ENCODE assay signal across 1 cellular context in the genomic region with DNA sequence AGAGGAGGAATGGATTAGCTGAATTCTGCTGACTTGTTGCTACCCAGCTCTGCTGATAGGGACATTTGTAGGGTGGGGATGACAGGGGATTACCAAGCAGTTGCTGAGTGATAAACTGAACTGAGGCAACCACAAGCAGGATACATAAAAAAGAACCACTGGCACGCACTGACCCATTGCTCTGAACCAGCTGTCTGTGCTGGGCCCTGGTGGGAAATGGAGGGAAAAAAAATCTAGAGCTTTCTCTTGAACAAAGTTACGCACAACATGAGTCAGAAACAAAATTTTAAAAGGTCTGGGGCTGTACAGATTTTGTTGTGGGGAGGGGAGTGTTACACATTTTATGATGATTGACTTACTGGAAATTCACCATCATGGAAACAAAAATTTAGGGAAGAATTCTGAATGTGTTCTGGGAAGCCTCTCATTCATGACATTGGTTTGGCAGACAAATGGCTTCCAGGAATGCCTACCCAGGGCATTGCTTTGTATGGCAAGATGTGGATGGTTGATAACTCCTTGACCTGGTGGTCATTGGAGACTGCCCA.
TF ChIP-seq lines count a peak whose summit lies in the region.

No MANE protein-coding gene starts in this region.

TF ChIP-seq in K562, 482 proteins besides CTCF, POLR2A, EP300 and RAD21 (continued from another document):
- TF ChIP-seq, protein P1, sequence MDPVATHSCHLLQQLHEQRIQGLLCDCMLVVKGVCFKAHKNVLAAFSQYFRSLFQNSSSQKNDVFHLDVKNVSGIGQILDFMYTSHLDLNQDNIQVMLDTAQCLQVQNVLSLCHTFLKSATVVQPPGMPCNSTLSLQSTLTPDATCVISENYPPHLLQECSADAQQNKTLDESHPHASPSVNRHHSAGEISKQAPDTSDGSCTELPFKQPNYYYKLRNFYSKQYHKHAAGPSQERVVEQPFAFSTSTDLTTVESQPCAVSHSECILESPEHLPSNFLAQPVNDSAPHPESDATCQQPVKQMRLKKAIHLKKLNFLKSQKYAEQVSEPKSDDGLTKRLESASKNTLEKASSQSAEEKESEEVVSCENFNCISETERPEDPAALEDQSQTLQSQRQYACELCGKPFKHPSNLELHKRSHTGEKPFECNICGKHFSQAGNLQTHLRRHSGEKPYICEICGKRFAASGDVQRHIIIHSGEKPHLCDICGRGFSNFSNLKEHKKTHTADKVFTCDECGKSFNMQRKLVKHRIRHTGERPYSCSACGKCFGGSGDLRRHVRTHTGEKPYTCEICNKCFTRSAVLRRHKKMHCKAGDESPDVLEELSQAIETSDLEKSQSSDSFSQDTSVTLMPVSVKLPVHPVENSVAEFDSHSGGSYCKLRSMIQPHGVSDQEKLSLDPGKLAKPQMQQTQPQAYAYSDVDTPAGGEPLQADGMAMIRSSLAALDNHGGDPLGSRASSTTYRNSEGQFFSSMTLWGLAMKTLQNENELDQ (CRISPR knock-in tag; IDR thresholded peaks at IDR 0.05; ENCODE audit: borderline replicate concordance): no peak
- peak; percentile 60; the same call in 1 of the 2 replicates for TF ChIP-seq JUND (IDR thresholded peaks at IDR 0.05; ENCODE audit: borderline replicate concordance, low read depth, low read length)
- TF ChIP-seq JUND (tag; IDR thresholded peaks at IDR 0.05; ENCODE audit: borderline replicate concordance, low read depth, low read length): no peak; the same call in 2 of the 3 replicates
- TF ChIP-seq SMARCC2 (IDR thresholded peaks at IDR 0.05; ENCODE audit: low read depth): peak; percentile 63; the same call in 1 of the 2 replicates
- peak; percentile 64; the same call in 1 of the 2 replicates for TF ChIP-seq RFX5 (IDR thresholded peaks at IDR 0.05; ENCODE audit: low read depth, low read length)
- TF ChIP-seq, protein P2, sequence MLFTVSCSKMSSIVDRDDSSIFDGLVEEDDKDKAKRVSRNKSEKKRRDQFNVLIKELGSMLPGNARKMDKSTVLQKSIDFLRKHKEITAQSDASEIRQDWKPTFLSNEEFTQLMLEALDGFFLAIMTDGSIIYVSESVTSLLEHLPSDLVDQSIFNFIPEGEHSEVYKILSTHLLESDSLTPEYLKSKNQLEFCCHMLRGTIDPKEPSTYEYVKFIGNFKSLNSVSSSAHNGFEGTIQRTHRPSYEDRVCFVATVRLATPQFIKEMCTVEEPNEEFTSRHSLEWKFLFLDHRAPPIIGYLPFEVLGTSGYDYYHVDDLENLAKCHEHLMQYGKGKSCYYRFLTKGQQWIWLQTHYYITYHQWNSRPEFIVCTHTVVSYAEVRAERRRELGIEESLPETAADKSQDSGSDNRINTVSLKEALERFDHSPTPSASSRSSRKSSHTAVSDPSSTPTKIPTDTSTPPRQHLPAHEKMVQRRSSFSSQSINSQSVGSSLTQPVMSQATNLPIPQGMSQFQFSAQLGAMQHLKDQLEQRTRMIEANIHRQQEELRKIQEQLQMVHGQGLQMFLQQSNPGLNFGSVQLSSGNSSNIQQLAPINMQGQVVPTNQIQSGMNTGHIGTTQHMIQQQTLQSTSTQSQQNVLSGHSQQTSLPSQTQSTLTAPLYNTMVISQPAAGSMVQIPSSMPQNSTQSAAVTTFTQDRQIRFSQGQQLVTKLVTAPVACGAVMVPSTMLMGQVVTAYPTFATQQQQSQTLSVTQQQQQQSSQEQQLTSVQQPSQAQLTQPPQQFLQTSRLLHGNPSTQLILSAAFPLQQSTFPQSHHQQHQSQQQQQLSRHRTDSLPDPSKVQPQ (CRISPR knock-in tag; IDR thresholded peaks at IDR 0.05; ENCODE audit: borderline replicate concordance): no peak
- no peak for TF ChIP-seq POLR2H (tag; IDR thresholded peaks at IDR 0.05; ENCODE audit: low read depth)
- no peak for TF ChIP-seq PRPF4 (IDR thresholded peaks at IDR 0.05; ENCODE audit: insufficient read depth, low read depth, low read length, poor library complexity, severe bottlenecking)
- TF ChIP-seq, protein P3, sequence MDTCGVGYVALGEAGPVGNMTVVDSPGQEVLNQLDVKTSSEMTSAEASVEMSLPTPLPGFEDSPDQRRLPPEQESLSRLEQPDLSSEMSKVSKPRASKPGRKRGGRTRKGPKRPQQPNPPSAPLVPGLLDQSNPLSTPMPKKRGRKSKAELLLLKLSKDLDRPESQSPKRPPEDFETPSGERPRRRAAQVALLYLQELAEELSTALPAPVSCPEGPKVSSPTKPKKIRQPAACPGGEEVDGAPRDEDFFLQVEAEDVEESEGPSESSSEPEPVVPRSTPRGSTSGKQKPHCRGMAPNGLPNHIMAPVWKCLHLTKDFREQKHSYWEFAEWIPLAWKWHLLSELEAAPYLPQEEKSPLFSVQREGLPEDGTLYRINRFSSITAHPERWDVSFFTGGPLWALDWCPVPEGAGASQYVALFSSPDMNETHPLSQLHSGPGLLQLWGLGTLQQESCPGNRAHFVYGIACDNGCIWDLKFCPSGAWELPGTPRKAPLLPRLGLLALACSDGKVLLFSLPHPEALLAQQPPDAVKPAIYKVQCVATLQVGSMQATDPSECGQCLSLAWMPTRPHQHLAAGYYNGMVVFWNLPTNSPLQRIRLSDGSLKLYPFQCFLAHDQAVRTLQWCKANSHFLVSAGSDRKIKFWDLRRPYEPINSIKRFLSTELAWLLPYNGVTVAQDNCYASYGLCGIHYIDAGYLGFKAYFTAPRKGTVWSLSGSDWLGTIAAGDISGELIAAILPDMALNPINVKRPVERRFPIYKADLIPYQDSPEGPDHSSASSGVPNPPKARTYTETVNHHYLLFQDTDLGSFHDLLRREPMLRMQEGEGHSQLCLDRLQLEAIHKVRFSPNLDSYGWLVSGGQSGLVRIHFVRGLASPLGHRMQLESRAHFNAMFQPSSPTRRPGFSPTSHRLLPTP (IDR thresholded peaks at IDR 0.05; ENCODE audit: borderline replicate concordance, extremely low read depth, insufficient read length): no peak
- TF ChIP-seq NFIX (CRISPR knock-in tag; IDR thresholded peaks at IDR 0.05; ENCODE audit: low read depth): no peak
- TF ChIP-seq ILK (tag; IDR thresholded peaks at IDR 0.05; ENCODE audit: borderline replicate concordance, low read depth): no peak
- peak; percentile 48; the same call in 1 of the 2 replicates for TF ChIP-seq MTA1 (IDR thresholded peaks at IDR 0.05; ENCODE audit: borderline replicate concordance)
- TF ChIP-seq SMARCE1 (IDR thresholded peaks at IDR 0.05): peak; percentile 67; the same call in 1 of the 2 replicates
- TF ChIP-seq CEBPB (tag; IDR thresholded peaks at IDR 0.05): peak; percentile 49
- peak; percentile 56 for TF ChIP-seq HMGN3 (IDR thresholded peaks at IDR 0.05; ENCODE audit: borderline replicate concordance, extremely low read depth, insufficient read length, low read depth, low read length)
- no peak for TF ChIP-seq ZBTB1 (CRISPR knock-in tag; IDR thresholded peaks at IDR 0.05; ENCODE audit: borderline replicate concordance, low read depth)
- peak; percentile 80 for TF ChIP-seq NCOR1 (IDR thresholded peaks at IDR 0.05)
- TF ChIP-seq, protein P4, sequence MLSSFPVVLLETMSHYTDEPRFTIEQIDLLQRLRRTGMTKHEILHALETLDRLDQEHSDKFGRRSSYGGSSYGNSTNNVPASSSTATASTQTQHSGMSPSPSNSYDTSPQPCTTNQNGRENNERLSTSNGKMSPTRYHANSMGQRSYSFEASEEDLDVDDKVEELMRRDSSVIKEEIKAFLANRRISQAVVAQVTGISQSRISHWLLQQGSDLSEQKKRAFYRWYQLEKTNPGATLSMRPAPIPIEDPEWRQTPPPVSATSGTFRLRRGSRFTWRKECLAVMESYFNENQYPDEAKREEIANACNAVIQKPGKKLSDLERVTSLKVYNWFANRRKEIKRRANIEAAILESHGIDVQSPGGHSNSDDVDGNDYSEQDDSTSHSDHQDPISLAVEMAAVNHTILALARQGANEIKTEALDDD (IDR thresholded peaks at IDR 0.05): peak; percentile 99
- TF ChIP-seq MYNN (IDR thresholded peaks at IDR 0.05): peak; percentile 73; the same call in 1 of the 2 replicates
- no peak for TF ChIP-seq MYNN (CRISPR knock-in tag; IDR thresholded peaks at IDR 0.05)
- no peak for TF ChIP-seq NEUROD1 (IDR thresholded peaks at IDR 0.05; ENCODE audit: borderline replicate concordance, low read depth, low read length, partially characterized antibody)
- no peak for TF ChIP-seq NCOA2 (IDR thresholded peaks at IDR 0.05; ENCODE audit: partially characterized antibody in 2 of 2)
- TF ChIP-seq SRSF7 (optimal IDR thresholded peaks at IDR 0.05; ENCODE audit: low read depth, low read length): no peak
- TF ChIP-seq, protein P5, sequence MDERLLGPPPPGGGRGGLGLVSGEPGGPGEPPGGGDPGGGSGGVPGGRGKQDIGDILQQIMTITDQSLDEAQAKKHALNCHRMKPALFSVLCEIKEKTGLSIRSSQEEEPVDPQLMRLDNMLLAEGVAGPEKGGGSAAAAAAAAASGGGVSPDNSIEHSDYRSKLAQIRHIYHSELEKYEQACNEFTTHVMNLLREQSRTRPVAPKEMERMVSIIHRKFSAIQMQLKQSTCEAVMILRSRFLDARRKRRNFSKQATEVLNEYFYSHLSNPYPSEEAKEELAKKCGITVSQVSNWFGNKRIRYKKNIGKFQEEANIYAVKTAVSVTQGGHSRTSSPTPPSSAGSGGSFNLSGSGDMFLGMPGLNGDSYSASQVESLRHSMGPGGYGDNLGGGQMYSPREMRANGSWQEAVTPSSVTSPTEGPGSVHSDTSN (CRISPR knock-in tag; IDR thresholded peaks at IDR 0.05; ENCODE audit: low read depth): no peak
- TF ChIP-seq, protein P5 (tag; conservative IDR thresholded peaks at IDR 0.05; ENCODE audit: low read depth): peak; percentile 80
- TF ChIP-seq KLF16 (IDR thresholded peaks at IDR 0.05): 0 out of 2 replicates have a peak, but pooled peaks have one; percentile 46
- TF ChIP-seq ZNF165 (CRISPR knock-in tag; IDR thresholded peaks at IDR 0.05; ENCODE audit: borderline replicate concordance): no peak
- no peak for TF ChIP-seq KHSRP (IDR thresholded peaks at IDR 0.05)
- TF ChIP-seq, protein P6, sequence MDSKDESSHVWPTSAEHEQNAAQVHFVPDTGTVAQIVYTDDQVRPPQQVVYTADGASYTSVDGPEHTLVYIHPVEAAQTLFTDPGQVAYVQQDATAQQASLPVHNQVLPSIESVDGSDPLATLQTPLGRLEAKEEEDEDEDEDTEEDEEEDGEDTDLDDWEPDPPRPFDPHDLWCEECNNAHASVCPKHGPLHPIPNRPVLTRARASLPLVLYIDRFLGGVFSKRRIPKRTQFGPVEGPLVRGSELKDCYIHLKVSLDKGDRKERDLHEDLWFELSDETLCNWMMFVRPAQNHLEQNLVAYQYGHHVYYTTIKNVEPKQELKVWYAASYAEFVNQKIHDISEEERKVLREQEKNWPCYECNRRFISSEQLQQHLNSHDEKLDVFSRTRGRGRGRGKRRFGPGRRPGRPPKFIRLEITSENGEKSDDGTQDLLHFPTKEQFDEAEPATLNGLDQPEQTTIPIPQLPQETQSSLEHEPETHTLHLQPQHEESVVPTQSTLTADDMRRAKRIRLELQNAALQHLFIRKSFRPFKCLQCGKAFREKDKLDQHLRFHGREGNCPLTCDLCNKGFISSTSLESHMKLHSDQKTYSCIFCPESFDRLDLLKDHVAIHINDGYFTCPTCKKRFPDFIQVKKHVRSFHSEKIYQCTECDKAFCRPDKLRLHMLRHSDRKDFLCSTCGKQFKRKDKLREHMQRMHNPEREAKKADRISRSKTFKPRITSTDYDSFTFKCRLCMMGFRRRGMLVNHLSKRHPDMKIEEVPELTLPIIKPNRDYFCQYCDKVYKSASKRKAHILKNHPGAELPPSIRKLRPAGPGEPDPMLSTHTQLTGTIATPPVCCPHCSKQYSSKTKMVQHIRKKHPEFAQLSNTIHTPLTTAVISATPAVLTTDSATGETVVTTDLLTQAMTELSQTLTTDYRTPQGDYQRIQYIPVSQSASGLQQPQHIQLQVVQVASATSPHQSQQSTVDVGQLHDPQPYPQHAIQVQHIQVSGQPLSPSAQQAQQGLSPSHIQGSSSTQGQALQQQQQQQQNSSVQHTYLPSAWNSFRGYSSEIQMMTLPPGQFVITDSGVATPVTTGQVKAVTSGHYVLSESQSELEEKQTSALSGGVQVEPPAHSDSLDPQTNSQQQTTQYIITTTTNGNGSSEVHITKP (IDR thresholded peaks at IDR 0.05; ENCODE audit: partially characterized antibody): peak; percentile 38
- TF ChIP-seq C11orf30 (IDR thresholded peaks at IDR 0.05; ENCODE audit: low read depth): peak; percentile 85
- no peak for TF ChIP-seq KAT7 (CRISPR knock-in tag; IDR thresholded peaks at IDR 0.05; ENCODE audit: borderline replicate concordance)
- TF ChIP-seq ELF4 (CRISPR knock-in tag; IDR thresholded peaks at IDR 0.05): no peak
- TF ChIP-seq BRD9 (IDR thresholded peaks at IDR 0.05; ENCODE audit: low read depth, partially characterized antibody): peak; percentile 57
- TF ChIP-seq SP2 (IDR thresholded peaks at IDR 0.05; ENCODE audit: extremely low read depth, low read depth, low read length, poor library complexity, severe bottlenecking): no peak
- TF ChIP-seq COPS2 (conservative IDR thresholded peaks at IDR 0.05): no peak
- peak; percentile 40; the same call in 1 of the 2 replicates for TF ChIP-seq EHMT2 (IDR thresholded peaks at IDR 0.05)
- TF ChIP-seq PTBP1 (IDR thresholded peaks at IDR 0.05; ENCODE audit: low read depth, low read length): no peak
- TF ChIP-seq ZNF75A (CRISPR knock-in tag; IDR thresholded peaks at IDR 0.05): no peak
- no peak for TF ChIP-seq SLC30A9 (CRISPR knock-in tag; IDR thresholded peaks at IDR 0.05)
- TF ChIP-seq TAF9B (IDR thresholded peaks at IDR 0.05; ENCODE audit: partially characterized antibody): peak; percentile 32
- TF ChIP-seq NFIC (IDR thresholded peaks at IDR 0.05): peak; percentile 52
- TF ChIP-seq SAFB (IDR thresholded peaks at IDR 0.05; ENCODE audit: borderline replicate concordance, low read depth, low read length): no peak
- TF ChIP-seq ZNF3 (CRISPR knock-in tag; IDR thresholded peaks at IDR 0.05): no peak
- no peak for TF ChIP-seq EP400 (IDR thresholded peaks at IDR 0.05)
- peak; percentile 73; the same call in 1 of the 2 replicates for TF ChIP-seq TAL1 (IDR thresholded peaks at IDR 0.05)
- no peak for TF ChIP-seq ZNF146 (CRISPR knock-in tag; IDR thresholded peaks at IDR 0.05; ENCODE audit: unreplicated experiment)
- TF ChIP-seq SOX6 (IDR thresholded peaks at IDR 0.05): 0 out of 2 replicates have a peak, but pooled peaks have one; percentile 14
- peak; percentile 82 for TF ChIP-seq TEAD4 (IDR thresholded peaks at IDR 0.05; ENCODE audit: low read length)
- TF ChIP-seq TEAD4 (CRISPR knock-in tag; IDR thresholded peaks at IDR 0.05; ENCODE audit: borderline replicate concordance): no peak
- TF ChIP-seq HDAC1 (IDR thresholded peaks at IDR 0.05): peak; percentile 59 to 63; a peak in 3 of 4 replicates
- TF ChIP-seq TBL1XR1 (IDR thresholded peaks at IDR 0.05; ENCODE audit: low read length in 2 of 2): peak in 1 of 2 experiments; percentile 67; a peak in 1 of 4 replicates
- no peak for TF ChIP-seq MAZ (CRISPR knock-in tag; conservative IDR thresholded peaks at IDR 0.05 in 1 of 2, IDR thresholded peaks at IDR 0.05 in 1 of 2)
- peak; percentile 94 for TF ChIP-seq MEIS2 (IDR thresholded peaks at IDR 0.05; ENCODE audit: partially characterized antibody)
- TF ChIP-seq LEF1 (IDR thresholded peaks at IDR 0.05): peak; percentile 57; the same call in 1 of the 2 replicates
- peak; percentile 67; the same call in 1 of the 2 replicates for TF ChIP-seq ZEB2 (IDR thresholded peaks at IDR 0.05)
